In the genomic region with DNA sequence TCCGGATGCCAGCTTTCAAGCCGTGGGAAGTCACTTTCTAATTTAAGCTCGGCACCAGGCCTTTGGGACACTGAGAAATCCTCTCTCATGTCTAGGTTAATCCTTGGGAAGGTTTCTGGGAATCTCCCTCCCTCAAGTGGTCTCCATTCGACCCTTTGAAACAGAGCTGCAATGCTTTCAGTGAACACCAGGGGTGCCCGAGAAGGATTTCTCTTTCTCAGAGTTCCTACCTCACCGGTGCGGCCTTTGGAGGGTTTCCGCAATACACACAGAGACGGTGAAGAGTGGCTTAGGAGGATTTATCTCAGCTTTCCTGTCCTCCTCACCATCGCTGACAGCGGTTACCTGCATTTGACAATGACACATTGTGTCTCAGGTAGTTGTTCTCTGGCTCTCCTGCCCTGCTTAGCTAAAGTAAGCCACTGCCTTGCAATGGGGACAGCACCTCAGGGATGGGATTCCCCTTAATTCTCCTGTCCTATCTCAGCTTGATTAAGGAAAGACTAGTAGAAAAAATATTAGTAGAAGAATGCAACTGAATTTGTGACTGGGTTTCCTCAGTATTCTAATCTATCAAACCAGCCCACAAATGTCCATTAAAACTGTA, we compare ENCODE assay signal across 10 cellular contexts.
DNase-seq lines count a peak whose midpoint lies in the region; ATAC-seq, FAIRE-seq and TF ChIP-seq lines count a peak whose summit lies in the region.
"Had no signal": no experiment of that assay in that cellular context is flagged by ENCODE, and none has a peak within 500 bp of the region (broad histone marks: within the 10 kb centered on the region; RNA-seq: fewer than 3 reads in every experiment).

No MANE protein-coding gene starts in this region.

- TF ChIP-seq CTCF in activated CD8-positive, alpha-beta T cell treated with anti-CD3 and anti-CD28 coated beads for 36 hours (IDR thresholded peaks at IDR 0.05): peak; percentile 21
- TF ChIP-seq CTCF in brain microvascular endothelial cell (IDR thresholded peaks at IDR 0.05; ENCODE audit: low read depth, low read length, missing control alignments): peak; percentile 38
- TF ChIP-seq CTCF in sigmoid colon (IDR thresholded peaks at IDR 0.05): no peak

- no peak overlapping the region for H3K4me3 Mint-ChIP-seq in activated CD8-positive, alpha-beta T cell treated with anti-CD3 and anti-CD28 coated beads for 36 hours
- H3K4me3 Mint-ChIP-seq in activated CD8-positive, alpha-beta T cell treated with anti-CD3 and anti-CD28 coated beads, Interleukin-2, amount 10 ng/mL, durations not matched to agents 7 days and 5 days: no peak overlapping the region
- H3K4me3 Mint-ChIP-seq: brain had no signal

- no peaks in the 10 kb centered on the region for H3K4me1 Mint-ChIP-seq in activated CD8-positive, alpha-beta T cell treated with anti-CD3 and anti-CD28 coated beads for 36 hours (ENCODE audit: low read depth)
- H3K4me1 Mint-ChIP-seq in activated CD8-positive, alpha-beta T cell treated with anti-CD3 and anti-CD28 coated beads, Interleukin-2, amount 10 ng/mL, durations not matched to agents 7 days and 5 days (ENCODE audit: low read depth): no peaks in the 10 kb centered on the region
- H3K4me1 Mint-ChIP-seq: brain had no signal

- WGBS in sigmoid colon, 2 donors: 76 to 84% methylated on average over 11 of the region's 11 CpGs

- H3K36me3 Mint-ChIP-seq in activated CD8-positive, alpha-beta T cell treated with anti-CD3 and anti-CD28 coated beads for 36 hours (ENCODE audit: low read depth): no peaks in the 10 kb centered on the region
- no peaks in the 10 kb centered on the region for H3K36me3 Mint-ChIP-seq in activated CD8-positive, alpha-beta T cell treated with anti-CD3 and anti-CD28 coated beads, Interleukin-2, amount 10 ng/mL, durations not matched to agents 7 days and 5 days (ENCODE audit: low read depth)
- H3K36me3 Mint-ChIP-seq: brain had no signal

- DNase-seq in activated CD8-positive, alpha-beta T cell treated with anti-CD3 and anti-CD28 coated beads for 36 hours: peak; percentile 1
- no peak for DNase-seq in activated CD8-positive, alpha-beta T cell treated with anti-CD3 and anti-CD28 coated beads, Interleukin-2, amount 10 ng/mL, durations not matched to agents 7 days and 5 days
- DNase-seq in HT1080 (ENCODE audit: low read depth) (peak; percentile 11), brain microvascular endothelial cell (no peak), sigmoid colon (no peak), medulla oblongata (ENCODE audit: extremely low spot score) (no peak), frontal cortex (ENCODE audit: low spot score in 2 of 2) (no peak)
- DNase-seq in activated naive CD4-positive, alpha-beta T cell (lab: John Stamatoyannopoulos, UW): no peak
- DNase-seq: psoas muscle had no signal

- no peak overlapping the region for H3K27ac ChIP-seq in brain microvascular endothelial cell
- H3K27ac ChIP-seq in sigmoid colon: no peak overlapping the region
- H3K27ac ChIP-seq: psoas muscle had no signal

- no peaks in the 10 kb centered on the region for H3K9me3 ChIP-seq in sigmoid colon
- H3K9me3 ChIP-seq: psoas muscle had no signal

- H3K4me3 ChIP-seq in brain microvascular endothelial cell (ENCODE audit: low read depth, low read length) (no peak overlapping the region), sigmoid colon (no peak overlapping the region)
- H3K4me3 ChIP-seq: psoas muscle had no signal

- ATAC-seq in activated CD8-positive, alpha-beta T cell treated with anti-CD3 and anti-CD28 coated beads for 36 hours: no peak
- no peak for ATAC-seq in activated CD8-positive, alpha-beta T cell treated with anti-CD3 and anti-CD28 coated beads, Interleukin-2, amount 10 ng/mL, durations not matched to agents 7 days and 5 days
- ATAC-seq: psoas muscle had no signal

- H3K27ac Mint-ChIP-seq in activated CD8-positive, alpha-beta T cell treated with anti-CD3 and anti-CD28 coated beads for 36 hours: no peak overlapping the region
- H3K27ac Mint-ChIP-seq in activated CD8-positive, alpha-beta T cell treated with anti-CD3 and anti-CD28 coated beads, Interleukin-2, amount 10 ng/mL, durations not matched to agents 7 days and 5 days: no peak overlapping the region
- H3K27ac Mint-ChIP-seq: brain had no signal

- CTCF ChIA-PET in activated CD8-positive, alpha-beta T cell treated with anti-CD3 and anti-CD28 coated beads for 36 hours (lab: Charles Lee): interaction anchor here (0.7 to 1.2 kb wide), 2 partner anchors 12 to 211 kb away, joined by 3 to 4 read pairs; no protein-coding TSS in a partner anchor
- CTCF ChIA-PET in activated CD8-positive, alpha-beta T cell treated with anti-CD3 and anti-CD28 coated beads, Interleukin-2, amount 10 ng/mL, durations not matched to agents 7 days and 5 days (lab: Charles Lee): no interaction called here

- no peak for FAIRE-seq in frontal cortex (lab: Jason Lieb, UNC)

- H3K9me3 Mint-ChIP-seq in activated CD8-positive, alpha-beta T cell treated with anti-CD3 and anti-CD28 coated beads for 36 hours: no peaks in the 10 kb centered on the region
- H3K9me3 Mint-ChIP-seq in activated CD8-positive, alpha-beta T cell treated with anti-CD3 and anti-CD28 coated beads, Interleukin-2, amount 10 ng/mL, durations not matched to agents 7 days and 5 days (ENCODE audit: insufficient read depth): no peaks in the 10 kb centered on the region
- H3K9me3 Mint-ChIP-seq: brain had no signal

- H3K27me3 Mint-ChIP-seq in activated CD8-positive, alpha-beta T cell treated with anti-CD3 and anti-CD28 coated beads for 36 hours: no peaks in the 10 kb centered on the region
- H3K27me3 Mint-ChIP-seq in activated CD8-positive, alpha-beta T cell treated with anti-CD3 and anti-CD28 coated beads, Interleukin-2, amount 10 ng/mL, durations not matched to agents 7 days and 5 days (ENCODE audit: low read depth): no peaks in the 10 kb centered on the region
- H3K27me3 Mint-ChIP-seq: brain had no signal

- POLR2A ChIA-PET in activated CD8-positive, alpha-beta T cell treated with anti-CD3 and anti-CD28 coated beads for 36 hours (lab: Charles Lee): no interaction called here
- POLR2A ChIA-PET in activated CD8-positive, alpha-beta T cell treated with anti-CD3 and anti-CD28 coated beads, Interleukin-2, amount 10 ng/mL, durations not matched to agents 7 days and 5 days (lab: Charles Lee): no interaction called here

- H3K27me3 ChIP-seq in brain microvascular endothelial cell (replicated peaks) (no peaks in the 10 kb centered on the region), sigmoid colon (no peaks in the 10 kb centered on the region)

- H3K36me3 ChIP-seq in brain microvascular endothelial cell (replicated peaks): no peaks in the 10 kb centered on the region
- no peaks in the 10 kb centered on the region for H3K36me3 ChIP-seq in sigmoid colon

- no peak for TF ChIP-seq POLR2A in sigmoid colon (IDR thresholded peaks at IDR 0.05)

- in situ Hi-C loops in brain microvascular endothelial cell (cut with HindIII; ENCODE audit: low pct_ligation_motif_present, low sequenced_read_pairs): no loop called here

- H3K4me1 ChIP-seq in sigmoid colon: no peaks in the 10 kb centered on the region
- H3K4me1 ChIP-seq: psoas muscle had no signal

- TF ChIP-seq EP300 in sigmoid colon (IDR thresholded peaks at IDR 0.05): no peak

- intact Hi-C loops in activated CD8-positive, alpha-beta T cell treated with anti-CD3 and anti-CD28 coated beads for 36 hours (cut with micrococcal nuclease): no loop called here
- intact Hi-C loops in sigmoid colon (cut with DNase I): no loop called here

Comparison
In these comparisons a context has a peak if more than half of its experiments do, and no peak if none do; other contexts are left out.
1. DNase-seq: peak in activated CD8-positive, alpha-beta T cell treated with anti-CD3 and anti-CD28 coated beads for 36 hours (single experiment) and HT1080 (single experiment); none in activated CD8-positive, alpha-beta T cell treated with anti-CD3 and anti-CD28 coated beads, Interleukin-2, amount 10 ng/mL, durations not matched to agents 7 days and 5 days (single experiment), brain microvascular endothelial cell (single experiment), sigmoid colon (single experiment), activated naive CD4-positive, alpha-beta T cell (0 of 4), medulla oblongata (single experiment) and frontal cortex (0 of 2).
2. CTCF ChIP-seq: peak in activated CD8-positive, alpha-beta T cell treated with anti-CD3 and anti-CD28 coated beads for 36 hours (single experiment) and brain microvascular endothelial cell (single experiment); none in sigmoid colon (0 of 4).